Comparison of ENCODE assay signal across 14 cellular contexts in the genomic region with DNA sequence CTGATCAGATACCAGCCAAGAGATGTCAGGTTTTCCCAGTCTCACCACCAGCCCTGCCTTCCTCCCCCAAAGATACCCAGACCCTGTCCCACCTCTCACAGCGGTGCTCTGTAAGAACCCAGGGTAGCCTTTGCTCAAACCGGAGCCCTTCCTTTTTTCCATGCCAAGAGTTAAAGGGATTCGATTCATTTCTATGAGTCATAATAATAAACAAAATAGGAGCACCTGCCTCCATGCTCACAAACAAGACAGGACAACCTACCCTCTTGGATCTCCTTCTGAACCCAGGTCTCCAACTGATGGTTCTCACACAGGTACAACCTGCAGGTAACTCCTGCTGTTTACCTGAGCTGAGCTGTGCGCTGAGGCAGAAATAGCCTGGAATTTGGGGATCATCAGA. TPM values are rescaled to one million over a fixed set of nuclear protein-coding genes. Genes with fewer than 3 reads are reported as not detected.
DNase-seq lines count a peak whose midpoint lies in the region; ATAC-seq and TF ChIP-seq lines count a peak whose summit lies in the region.
"Had no signal": no experiment of that assay in that cellular context is flagged by ENCODE, and none has a peak within 500 bp of the region (broad histone marks: within the 10 kb centered on the region; RNA-seq: fewer than 3 reads in every experiment).

No MANE protein-coding gene starts in this region.

- peak overlapping the region; percentile 45 for H3K27ac Mint-ChIP-seq in activated CD4-positive, alpha-beta T cell treated with anti-CD3 and anti-CD28 coated beads, Interleukin-2, amount 10 ng/mL, durations not matched to agents 24 days and 14 days
- no peak overlapping the region for H3K27ac Mint-ChIP-seq in activated CD4-positive, alpha-beta T cell treated with anti-CD3 and anti-CD28 coated beads for 36 hours
- H3K27ac Mint-ChIP-seq in endodermal cell (peak overlapping the region; percentile 31), osteocyte (ENCODE audit: unreplicated experiment) (peak overlapping the region; percentile 4)
- H3K27ac Mint-ChIP-seq: IgD-negative memory B cell had no signal

- H3K27ac ChIP-seq in PC-3 (ENCODE audit: low read length) (no peak overlapping the region), endodermal cell (ENCODE audit: low read depth, low read length) (peak overlapping the region; percentile 57)
- H3K27ac ChIP-seq: 22Rv1 had no signal

- CTCF ChIA-PET in activated CD4-positive, alpha-beta T cell treated with anti-CD3 and anti-CD28 coated beads for 36 hours (lab: Charles Lee): interaction anchor here (0.5 to 1.8 kb wide), 5 partner anchors 8 to 142 kb away, joined by 3 to 8 read pairs (median 6); no protein-coding TSS in a partner anchor
- CTCF ChIA-PET in PC-3 (lab: Charles Lee): no interaction called here

- H4K20me1 ChIP-seq in PC-3 (ENCODE audit: low read length): no peaks in the 10 kb centered on the region
- H4K20me1 ChIP-seq: BLaER1 had no signal

- H3K9me2 ChIP-seq in PC-3 (replicated peaks; ENCODE audit: low read length): no peaks in the 10 kb centered on the region

- H3K9me3 Mint-ChIP-seq in activated CD4-positive, alpha-beta T cell treated with anti-CD3 and anti-CD28 coated beads, Interleukin-2, amount 10 ng/mL, durations not matched to agents 24 days and 14 days: no peaks in the 10 kb centered on the region
- H3K9me3 Mint-ChIP-seq in activated CD4-positive, alpha-beta T cell treated with anti-CD3 and anti-CD28 coated beads for 36 hours (ENCODE audit: low read depth): no peaks in the 10 kb centered on the region
- H3K9me3 Mint-ChIP-seq in endodermal cell: no peaks in the 10 kb centered on the region
- H3K9me3 Mint-ChIP-seq in osteocyte (ENCODE audit: unreplicated experiment): no peaks in the 10 kb centered on the region
- H3K9me3 Mint-ChIP-seq: IgD-negative memory B cell had no signal

- peaks cover 11% of the 10 kb centered on the region for H3K4me1 ChIP-seq in PC-3 (ENCODE audit: insufficient read depth, low read length)
- H3K4me1 ChIP-seq in endodermal cell (ENCODE audit: control insufficient read depth, insufficient read depth, low read length): peaks cover 20% of the 10 kb centered on the region

- H3K4me3 Mint-ChIP-seq in activated CD4-positive, alpha-beta T cell treated with anti-CD3 and anti-CD28 coated beads, Interleukin-2, amount 10 ng/mL, durations not matched to agents 24 days and 14 days: no peak overlapping the region
- H3K4me3 Mint-ChIP-seq in activated CD4-positive, alpha-beta T cell treated with anti-CD3 and anti-CD28 coated beads for 36 hours: no peak overlapping the region
- H3K4me3 Mint-ChIP-seq in endodermal cell: no peak overlapping the region
- H3K4me3 Mint-ChIP-seq in osteocyte (ENCODE audit: unreplicated experiment): no peak overlapping the region
- H3K4me3 Mint-ChIP-seq: IgD-negative memory B cell had no signal

- H3K4me3 ChIP-seq in PC-3 (ENCODE audit: low read length) (no peak overlapping the region), endodermal cell (ENCODE audit: low read length) (no peak overlapping the region)
- H3K4me3 ChIP-seq: BLaER1 had no signal

- H3K36me3 ChIP-seq in PC-3 (ENCODE audit: low read depth, low read length): no peaks in the 10 kb centered on the region
- no peaks in the 10 kb centered on the region for H3K36me3 ChIP-seq in endodermal cell (ENCODE audit: control insufficient read depth, insufficient read depth, low read length)
- H3K36me3 ChIP-seq: BLaER1 had no signal

- H3K27me3 ChIP-seq in PC-3 (ENCODE audit: low read length) (no peaks in the 10 kb centered on the region), endodermal cell (ENCODE audit: control insufficient read depth, insufficient read depth, low read length, poor library complexity, severe bottlenecking) (no peaks in the 10 kb centered on the region)
- H3K27me3 ChIP-seq: BLaER1 had no signal

- H3F3A ChIP-seq in PC-3 (ENCODE audit: low read length, unreplicated experiment): no peaks in the 10 kb centered on the region

- peaks cover 6% of the 10 kb centered on the region for H3K4me1 Mint-ChIP-seq in activated CD4-positive, alpha-beta T cell treated with anti-CD3 and anti-CD28 coated beads, Interleukin-2, amount 10 ng/mL, durations not matched to agents 24 days and 14 days
- peaks cover 4% of the 10 kb centered on the region for H3K4me1 Mint-ChIP-seq in activated CD4-positive, alpha-beta T cell treated with anti-CD3 and anti-CD28 coated beads for 36 hours
- H3K4me1 Mint-ChIP-seq in endodermal cell: peaks cover 40% of the 10 kb centered on the region
- peaks cover 44% of the 10 kb centered on the region for H3K4me1 Mint-ChIP-seq in osteocyte (ENCODE audit: unreplicated experiment)

- no peaks in the 10 kb centered on the region for H3K36me3 Mint-ChIP-seq in activated CD4-positive, alpha-beta T cell treated with anti-CD3 and anti-CD28 coated beads, Interleukin-2, amount 10 ng/mL, durations not matched to agents 24 days and 14 days (ENCODE audit: low read depth)
- H3K36me3 Mint-ChIP-seq in activated CD4-positive, alpha-beta T cell treated with anti-CD3 and anti-CD28 coated beads for 36 hours (ENCODE audit: low read depth): no peaks in the 10 kb centered on the region
- H3K36me3 Mint-ChIP-seq in endodermal cell (ENCODE audit: low read depth) (no peaks in the 10 kb centered on the region), osteocyte (ENCODE audit: unreplicated experiment) (no peaks in the 10 kb centered on the region)
- H3K36me3 Mint-ChIP-seq: IgD-negative memory B cell had no signal

- 67 to 75% methylated on average over 1 to 4 of the region's 4 CpGs for WGBS in endodermal cell (ENCODE audit: insufficient coverage in 1 of 2, insufficient read length in 1 of 2), 2 experiments

- POLR2A ChIA-PET in activated CD4-positive, alpha-beta T cell treated with anti-CD3 and anti-CD28 coated beads for 36 hours (lab: Charles Lee): no interaction called here
- POLR2A ChIA-PET in PC-3 (lab: Charles Lee; ENCODE audit: unreplicated experiment): interaction anchor here (0.6 kb wide), 1 partner anchor 143 kb away, joined by 3 read pairs; no protein-coding TSS in a partner anchor

- intact Hi-C loops in activated CD4-positive, alpha-beta T cell treated with anti-CD3 and anti-CD28 coated beads, Interleukin-2, amount 10 ng/mL, durations not matched to agents 24 days and 14 days (cut with micrococcal nuclease): no loop called here
- intact Hi-C loops in activated CD4-positive, alpha-beta T cell treated with anti-CD3 and anti-CD28 coated beads for 36 hours (cut with DNase I, micrococcal nuclease): no loop called here
- intact Hi-C loops in PC-3 (cut with micrococcal nuclease): no loop called here
- intact Hi-C loops in Right ventricle myocardium inferior (cut with DNase I): no loop called here

- DNase-seq in activated CD4-positive, alpha-beta T cell treated with anti-CD3 and anti-CD28 coated beads, Interleukin-2, amount 10 ng/mL, durations not matched to agents 24 days and 14 days: no peak
- no peak for DNase-seq in activated CD4-positive, alpha-beta T cell treated with anti-CD3 and anti-CD28 coated beads for 36 hours
- DNase-seq in PC-3: peak; percentile 50
- DNase-seq in endodermal cell: no peak
- no peak for DNase-seq in osteocyte (ENCODE audit: extremely low spot score, unreplicated experiment)
- no peak for DNase-seq in MV-4-11 (lab: John Stamatoyannopoulos, UW)
- DNase-seq in Right ventricle myocardium inferior (ENCODE audit: missing footprints): no peak
- DNase-seq: HCEC 1CT, NCI-H1048, SHP77 treated with DMSO at 0.1 percent for 48 hours had no signal

- H3K27me3 Mint-ChIP-seq in activated CD4-positive, alpha-beta T cell treated with anti-CD3 and anti-CD28 coated beads, Interleukin-2, amount 10 ng/mL, durations not matched to agents 24 days and 14 days: peaks cover 10% of the 10 kb centered on the region
- no peaks in the 10 kb centered on the region for H3K27me3 Mint-ChIP-seq in activated CD4-positive, alpha-beta T cell treated with anti-CD3 and anti-CD28 coated beads for 36 hours
- H3K27me3 Mint-ChIP-seq in endodermal cell (ENCODE audit: insufficient read depth) (no peaks in the 10 kb centered on the region), osteocyte (ENCODE audit: unreplicated experiment) (peaks cover 52% of the 10 kb centered on the region)

- H2AFZ ChIP-seq in PC-3 (ENCODE audit: low read length): peak overlapping the region; percentile 48; the same call in 1 of the 2 replicates

- H3K9ac ChIP-seq in PC-3 (ENCODE audit: low read length) (no peak overlapping the region), endodermal cell (ENCODE audit: extremely low read depth, low read length, poor library complexity, severe bottlenecking) (no peak overlapping the region)
- H3K9ac ChIP-seq: BLaER1 had no signal

- no TSS peak for BruUV-seq in PC-3 (replicated peaks; lab: Mats Ljungman, UMichigan)

- ATAC-seq in activated CD4-positive, alpha-beta T cell treated with anti-CD3 and anti-CD28 coated beads for 36 hours: no peak
- ATAC-seq in PC-3: peak; percentile 60
- ATAC-seq in HG02884 (IDR thresholded peaks at IDR 0.05; ENCODE audit: unreplicated experiment): no peak
- ATAC-seq in Right ventricle myocardium inferior: no peak

- TF ChIP-seq CTCF in PC-3 (conservative IDR thresholded peaks at IDR 0.05; ENCODE audit: low read depth, low read length): no peak
- TF ChIP-seq CTCF in endodermal cell (conservative IDR thresholded peaks at IDR 0.05): no peak
- TF ChIP-seq CTCF in osteocyte (IDR thresholded peaks at IDR 0.05): no peak

- no peaks in the 10 kb centered on the region for H3K9me3 ChIP-seq in PC-3 (ENCODE audit: low read length)
- no peaks in the 10 kb centered on the region for H3K9me3 ChIP-seq in endodermal cell (ENCODE audit: control insufficient read depth, low read length)
- H3K9me3 ChIP-seq: BLaER1 had no signal

- peak overlapping the region; percentile 38 for H3K4me2 ChIP-seq in PC-3 (ENCODE audit: low read length)

- H3K79me2 ChIP-seq in PC-3 (ENCODE audit: low read length): no peaks in the 10 kb centered on the region

RNA-seq across cellular contexts. Expression of gene ATP1A2, which starts 5.9 kb away (rescaled TPM):
- not detected in 2 replicates for total RNA-seq in activated CD4-positive, alpha-beta T cell treated with anti-CD3 and anti-CD28 coated beads, Interleukin-2, amount 10 ng/mL, durations not matched to agents 24 days and 14 days
- total RNA-seq in activated CD4-positive, alpha-beta T cell treated with anti-CD3 and anti-CD28 coated beads for 36 hours: not detected
- total RNA-seq in PC-3 (2014; rRNA removed): not detected in 2 replicates
- 1 to 10 TPM; 3.0 to 3.2 TPM for total RNA-seq in endodermal cell
- polyA plus RNA-seq in endodermal cell (2013, experiment 1 of 2): 130 TPM
- polyA plus RNA-seq in endodermal cell (2013, experiment 2 of 2): 110 TPM
- 8.2 and 8.5 TPM in 2 replicates for total RNA-seq in osteocyte
- 209 TPM for total RNA-seq in Right ventricle myocardium inferior
- polyA plus RNA-seq: IgD-negative memory B cell had no signal

RNA-seq across cellular contexts. Expression of gene IGSF8, which starts 11.3 kb away (rescaled TPM):
- 25.3 and 26.7 TPM in 2 replicates for total RNA-seq in activated CD4-positive, alpha-beta T cell treated with anti-CD3 and anti-CD28 coated beads, Interleukin-2, amount 10 ng/mL, durations not matched to agents 24 days and 14 days
- total RNA-seq in activated CD4-positive, alpha-beta T cell treated with anti-CD3 and anti-CD28 coated beads for 36 hours: 10 to 100 TPM; 29.2 to 33.8 TPM
- 37.1 and 49.1 TPM in 2 replicates for total RNA-seq in PC-3 (2014; rRNA removed)
- 10 to 100 TPM; 34.5 to 35.9 TPM for total RNA-seq in endodermal cell
- polyA plus RNA-seq in endodermal cell (2013, experiment 1 of 2): 42.1 TPM
- polyA plus RNA-seq in endodermal cell (2013, experiment 2 of 2): 37.2 TPM
- 24.0 and 26.6 TPM in 2 replicates for total RNA-seq in osteocyte
- total RNA-seq in Right ventricle myocardium inferior: 21.9 TPM

RNA-seq across cellular contexts. Expression of gene KCNJ9, which starts 28.3 kb away (rescaled TPM):
- total RNA-seq in activated CD4-positive, alpha-beta T cell treated with anti-CD3 and anti-CD28 coated beads, Interleukin-2, amount 10 ng/mL, durations not matched to agents 24 days and 14 days: not detected in 2 replicates
- under 1 TPM; 0.04 to 0.05 TPM for total RNA-seq in activated CD4-positive, alpha-beta T cell treated with anti-CD3 and anti-CD28 coated beads for 36 hours
- not detected in 2 replicates for total RNA-seq in PC-3 (2014; rRNA removed)
- total RNA-seq in endodermal cell: not detected
- 0.36 TPM for polyA plus RNA-seq in endodermal cell (2013, experiment 1 of 2)
- polyA plus RNA-seq in endodermal cell (2013, experiment 2 of 2): 0.17 TPM
- total RNA-seq in osteocyte: not detected in 2 replicates
- not detected for total RNA-seq in Right ventricle myocardium inferior
- polyA plus RNA-seq: IgD-negative memory B cell had no signal

RNA-seq across cellular contexts. Expression of gene KCNJ10, which starts 39.7 kb away (rescaled TPM):
- total RNA-seq in activated CD4-positive, alpha-beta T cell treated with anti-CD3 and anti-CD28 coated beads, Interleukin-2, amount 10 ng/mL, durations not matched to agents 24 days and 14 days: not detected in 2 replicates
- under 1 TPM; 0.11 TPM for total RNA-seq in activated CD4-positive, alpha-beta T cell treated with anti-CD3 and anti-CD28 coated beads for 36 hours
- total RNA-seq in PC-3 (2014; rRNA removed) (0.15 TPM in 1 of 2 replicates, not detected in the other), endodermal cell (under 1 TPM in 1 of 2 donors, not detected in 1; 0.26 TPM), osteocyte (not detected in 2 replicates), Right ventricle myocardium inferior (not detected)
- 1.2 TPM for polyA plus RNA-seq in endodermal cell (2013, experiment 1 of 2)
- polyA plus RNA-seq in endodermal cell (2013, experiment 2 of 2): 1.9 TPM
- polyA plus RNA-seq: IgD-negative memory B cell had no signal

RNA-seq across cellular contexts. Expression of gene ATP1A4, which starts 41.7 kb away (rescaled TPM):
- not detected in 2 replicates for total RNA-seq in activated CD4-positive, alpha-beta T cell treated with anti-CD3 and anti-CD28 coated beads, Interleukin-2, amount 10 ng/mL, durations not matched to agents 24 days and 14 days
- total RNA-seq in activated CD4-positive, alpha-beta T cell treated with anti-CD3 and anti-CD28 coated beads for 36 hours: not detected
- total RNA-seq in PC-3 (2014; rRNA removed) (0.04 TPM in 1 of 2 replicates, not detected in the other), endodermal cell (under 1 TPM; 0.55 to 0.75 TPM), osteocyte (not detected in 2 replicates), Right ventricle myocardium inferior (not detected)
- polyA plus RNA-seq in endodermal cell (2013, experiment 1 of 2): 0.85 TPM
- polyA plus RNA-seq in endodermal cell (2013, experiment 2 of 2): 0.95 TPM
- polyA plus RNA-seq: IgD-negative memory B cell had no signal

Comparison
In these comparisons a context has a peak if more than half of its experiments do, and no peak if none do; other contexts are left out.
1. RNA of gene ATP1A2, which starts 5.9 kb away (total RNA-seq): 209 TPM in Right ventricle myocardium inferior (single experiment); 8.2 to 8.5 TPM in osteocyte, 3.0 to 3.2 TPM in endodermal cell, not detected in PC-3, not detected in activated CD4-positive, alpha-beta T cell treated with anti-CD3 and anti-CD28 coated beads for 36 hours and not detected in activated CD4-positive, alpha-beta T cell treated with anti-CD3 and anti-CD28 coated beads, Interleukin-2, amount 10 ng/mL, durations not matched to agents 24 days and 14 days; every median in the first group is over 10 times any median in the second.